ENCODE assay signal across 1 cellular context in the genomic region with DNA sequence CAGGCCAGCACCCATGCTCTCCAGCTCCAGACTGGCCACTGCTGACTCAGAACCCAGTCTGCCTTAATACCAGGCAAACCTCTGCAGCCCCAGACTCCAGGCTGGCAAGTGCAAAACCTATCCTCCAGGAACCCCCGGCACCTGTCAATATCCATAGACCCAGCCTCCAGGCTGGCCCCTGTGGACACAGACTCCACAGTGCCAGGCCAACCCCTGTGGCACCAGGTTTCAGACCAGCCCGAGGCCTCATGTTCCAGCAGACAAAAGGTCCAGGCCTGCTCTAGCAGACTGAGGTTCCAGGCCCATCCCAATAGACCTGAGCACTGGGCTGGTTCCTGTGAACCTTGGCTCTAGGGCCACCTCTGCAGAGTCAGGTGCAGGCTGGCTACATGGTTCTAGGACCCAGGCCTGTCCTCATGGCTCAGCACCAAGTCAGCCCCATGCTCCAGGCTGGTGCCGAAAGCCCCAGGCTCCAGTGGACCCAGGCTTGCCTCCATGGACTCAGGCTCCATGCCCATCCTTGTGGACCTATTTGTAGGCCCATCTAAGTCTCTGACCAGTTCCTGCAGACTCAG.
TF ChIP-seq lines count a peak whose summit lies in the region.

No MANE protein-coding gene starts in this region.

TF ChIP-seq in H1, 55 proteins besides CTCF, POLR2A, EP300 and RAD21:
- no peak for TF ChIP-seq MAFK (IDR thresholded peaks at IDR 0.05; ENCODE audit: low read depth, low read length)
- TF ChIP-seq, protein P1, sequence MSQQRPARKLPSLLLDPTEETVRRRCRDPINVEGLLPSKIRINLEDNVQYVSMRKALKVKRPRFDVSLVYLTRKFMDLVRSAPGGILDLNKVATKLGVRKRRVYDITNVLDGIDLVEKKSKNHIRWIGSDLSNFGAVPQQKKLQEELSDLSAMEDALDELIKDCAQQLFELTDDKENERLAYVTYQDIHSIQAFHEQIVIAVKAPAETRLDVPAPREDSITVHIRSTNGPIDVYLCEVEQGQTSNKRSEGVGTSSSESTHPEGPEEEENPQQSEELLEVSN (IDR thresholded peaks at IDR 0.05): no peak
- no peak for TF ChIP-seq GTF2F1 (IDR thresholded peaks at IDR 0.05; ENCODE audit: borderline replicate concordance, low read depth, low read length)
- no peak for TF ChIP-seq CTBP2 (IDR thresholded peaks at IDR 0.05; ENCODE audit: borderline replicate concordance, insufficient read depth, insufficient read length, low read length)
- TF ChIP-seq, protein P2, sequence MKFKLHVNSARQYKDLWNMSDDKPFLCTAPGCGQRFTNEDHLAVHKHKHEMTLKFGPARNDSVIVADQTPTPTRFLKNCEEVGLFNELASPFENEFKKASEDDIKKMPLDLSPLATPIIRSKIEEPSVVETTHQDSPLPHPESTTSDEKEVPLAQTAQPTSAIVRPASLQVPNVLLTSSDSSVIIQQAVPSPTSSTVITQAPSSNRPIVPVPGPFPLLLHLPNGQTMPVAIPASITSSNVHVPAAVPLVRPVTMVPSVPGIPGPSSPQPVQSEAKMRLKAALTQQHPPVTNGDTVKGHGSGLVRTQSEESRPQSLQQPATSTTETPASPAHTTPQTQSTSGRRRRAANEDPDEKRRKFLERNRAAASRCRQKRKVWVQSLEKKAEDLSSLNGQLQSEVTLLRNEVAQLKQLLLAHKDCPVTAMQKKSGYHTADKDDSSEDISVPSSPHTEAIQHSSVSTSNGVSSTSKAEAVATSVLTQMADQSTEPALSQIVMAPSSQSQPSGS (IDR thresholded peaks at IDR 0.05; ENCODE audit: low read length): no peak
- TF ChIP-seq, protein P3, sequence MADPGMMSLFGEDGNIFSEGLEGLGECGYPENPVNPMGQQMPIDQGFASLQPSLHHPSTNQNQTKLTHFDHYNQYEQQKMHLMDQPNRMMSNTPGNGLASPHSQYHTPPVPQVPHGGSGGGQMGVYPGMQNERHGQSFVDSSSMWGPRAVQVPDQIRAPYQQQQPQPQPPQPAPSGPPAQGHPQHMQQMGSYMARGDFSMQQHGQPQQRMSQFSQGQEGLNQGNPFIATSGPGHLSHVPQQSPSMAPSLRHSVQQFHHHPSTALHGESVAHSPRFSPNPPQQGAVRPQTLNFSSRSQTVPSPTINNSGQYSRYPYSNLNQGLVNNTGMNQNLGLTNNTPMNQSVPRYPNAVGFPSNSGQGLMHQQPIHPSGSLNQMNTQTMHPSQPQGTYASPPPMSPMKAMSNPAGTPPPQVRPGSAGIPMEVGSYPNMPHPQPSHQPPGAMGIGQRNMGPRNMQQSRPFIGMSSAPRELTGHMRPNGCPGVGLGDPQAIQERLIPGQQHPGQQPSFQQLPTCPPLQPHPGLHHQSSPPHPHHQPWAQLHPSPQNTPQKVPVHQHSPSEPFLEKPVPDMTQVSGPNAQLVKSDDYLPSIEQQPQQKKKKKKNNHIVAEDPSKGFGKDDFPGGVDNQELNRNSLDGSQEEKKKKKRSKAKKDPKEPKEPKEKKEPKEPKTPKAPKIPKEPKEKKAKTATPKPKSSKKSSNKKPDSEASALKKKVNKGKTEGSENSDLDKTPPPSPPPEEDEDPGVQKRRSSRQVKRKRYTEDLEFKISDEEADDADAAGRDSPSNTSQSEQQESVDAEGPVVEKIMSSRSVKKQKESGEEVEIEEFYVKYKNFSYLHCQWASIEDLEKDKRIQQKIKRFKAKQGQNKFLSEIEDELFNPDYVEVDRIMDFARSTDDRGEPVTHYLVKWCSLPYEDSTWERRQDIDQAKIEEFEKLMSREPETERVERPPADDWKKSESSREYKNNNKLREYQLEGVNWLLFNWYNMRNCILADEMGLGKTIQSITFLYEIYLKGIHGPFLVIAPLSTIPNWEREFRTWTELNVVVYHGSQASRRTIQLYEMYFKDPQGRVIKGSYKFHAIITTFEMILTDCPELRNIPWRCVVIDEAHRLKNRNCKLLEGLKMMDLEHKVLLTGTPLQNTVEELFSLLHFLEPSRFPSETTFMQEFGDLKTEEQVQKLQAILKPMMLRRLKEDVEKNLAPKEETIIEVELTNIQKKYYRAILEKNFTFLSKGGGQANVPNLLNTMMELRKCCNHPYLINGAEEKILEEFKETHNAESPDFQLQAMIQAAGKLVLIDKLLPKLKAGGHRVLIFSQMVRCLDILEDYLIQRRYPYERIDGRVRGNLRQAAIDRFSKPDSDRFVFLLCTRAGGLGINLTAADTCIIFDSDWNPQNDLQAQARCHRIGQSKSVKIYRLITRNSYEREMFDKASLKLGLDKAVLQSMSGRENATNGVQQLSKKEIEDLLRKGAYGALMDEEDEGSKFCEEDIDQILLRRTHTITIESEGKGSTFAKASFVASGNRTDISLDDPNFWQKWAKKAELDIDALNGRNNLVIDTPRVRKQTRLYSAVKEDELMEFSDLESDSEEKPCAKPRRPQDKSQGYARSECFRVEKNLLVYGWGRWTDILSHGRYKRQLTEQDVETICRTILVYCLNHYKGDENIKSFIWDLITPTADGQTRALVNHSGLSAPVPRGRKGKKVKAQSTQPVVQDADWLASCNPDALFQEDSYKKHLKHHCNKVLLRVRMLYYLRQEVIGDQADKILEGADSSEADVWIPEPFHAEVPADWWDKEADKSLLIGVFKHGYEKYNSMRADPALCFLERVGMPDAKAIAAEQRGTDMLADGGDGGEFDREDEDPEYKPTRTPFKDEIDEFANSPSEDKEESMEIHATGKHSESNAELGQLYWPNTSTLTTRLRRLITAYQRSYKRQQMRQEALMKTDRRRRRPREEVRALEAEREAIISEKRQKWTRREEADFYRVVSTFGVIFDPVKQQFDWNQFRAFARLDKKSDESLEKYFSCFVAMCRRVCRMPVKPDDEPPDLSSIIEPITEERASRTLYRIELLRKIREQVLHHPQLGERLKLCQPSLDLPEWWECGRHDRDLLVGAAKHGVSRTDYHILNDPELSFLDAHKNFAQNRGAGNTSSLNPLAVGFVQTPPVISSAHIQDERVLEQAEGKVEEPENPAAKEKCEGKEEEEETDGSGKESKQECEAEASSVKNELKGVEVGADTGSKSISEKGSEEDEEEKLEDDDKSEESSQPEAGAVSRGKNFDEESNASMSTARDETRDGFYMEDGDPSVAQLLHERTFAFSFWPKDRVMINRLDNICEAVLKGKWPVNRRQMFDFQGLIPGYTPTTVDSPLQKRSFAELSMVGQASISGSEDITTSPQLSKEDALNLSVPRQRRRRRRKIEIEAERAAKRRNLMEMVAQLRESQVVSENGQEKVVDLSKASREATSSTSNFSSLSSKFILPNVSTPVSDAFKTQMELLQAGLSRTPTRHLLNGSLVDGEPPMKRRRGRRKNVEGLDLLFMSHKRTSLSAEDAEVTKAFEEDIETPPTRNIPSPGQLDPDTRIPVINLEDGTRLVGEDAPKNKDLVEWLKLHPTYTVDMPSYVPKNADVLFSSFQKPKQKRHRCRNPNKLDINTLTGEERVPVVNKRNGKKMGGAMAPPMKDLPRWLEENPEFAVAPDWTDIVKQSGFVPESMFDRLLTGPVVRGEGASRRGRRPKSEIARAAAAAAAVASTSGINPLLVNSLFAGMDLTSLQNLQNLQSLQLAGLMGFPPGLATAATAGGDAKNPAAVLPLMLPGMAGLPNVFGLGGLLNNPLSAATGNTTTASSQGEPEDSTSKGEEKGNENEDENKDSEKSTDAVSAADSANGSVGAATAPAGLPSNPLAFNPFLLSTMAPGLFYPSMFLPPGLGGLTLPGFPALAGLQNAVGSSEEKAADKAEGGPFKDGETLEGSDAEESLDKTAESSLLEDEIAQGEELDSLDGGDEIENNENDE (IDR thresholded peaks at IDR 0.05; ENCODE audit: insufficient replicate concordance, low read length): no peak
- TF ChIP-seq POU5F1 (IDR thresholded peaks at IDR 0.05; ENCODE audit: low read depth, low read length): no peak
- no peak for TF ChIP-seq TCF12 (IDR thresholded peaks at IDR 0.05; ENCODE audit: low read depth, low read length)
TF ChIP-seq in H1: peak in this region for 0.
